Comparison of ENCODE assay signal across 8 cellular contexts in the genomic region with DNA sequence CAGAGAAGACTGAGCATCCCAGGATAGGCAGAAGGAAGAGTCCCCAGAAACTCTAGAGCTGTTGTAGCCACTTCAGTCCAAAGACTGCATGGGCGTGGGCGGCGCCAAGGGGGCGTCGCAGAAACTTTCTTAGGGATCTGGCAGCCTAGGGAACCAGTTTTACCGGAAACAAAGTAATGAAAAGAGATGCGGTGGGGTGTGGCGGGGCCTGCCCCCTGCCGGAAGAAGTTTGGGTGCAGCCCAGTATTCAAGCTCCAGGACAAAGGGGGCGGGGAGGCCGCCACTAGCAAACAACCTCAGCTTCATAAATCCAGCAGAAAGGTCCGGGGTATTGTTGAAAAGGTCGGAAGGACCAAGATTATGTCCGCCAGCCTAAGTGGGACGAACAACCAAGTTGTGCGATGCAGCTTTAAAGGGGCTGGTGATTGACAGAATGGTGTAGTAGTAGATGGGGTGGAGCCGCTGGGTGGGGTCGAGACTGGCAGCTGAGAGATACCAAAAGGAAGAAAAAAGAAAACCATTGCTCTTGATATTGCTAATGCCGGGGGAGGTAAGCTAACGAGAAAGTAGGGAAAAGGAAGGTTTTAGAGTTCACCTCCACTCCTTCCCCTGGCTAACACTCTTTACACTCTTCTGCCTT.
DNase-seq lines count a peak whose midpoint lies in the region; ATAC-seq and TF ChIP-seq lines count a peak whose summit lies in the region.

No MANE protein-coding gene starts in this region.

- H3K4me3 Mint-ChIP-seq in activated T-helper 1 cell treated with anti-CD3 and anti-CD28 coated beads, Interleukin-12 subunit alpha, Interleukin-12 subunit beta, Interleukin-2, Interleukin-4 antibody, amounts not matched to agents 30 ng/mL and 10 ng/mL and 1 ng/mL, durations not matched to agents 14 hours and 24 hours and 36 hours = peak overlapping the region; percentile 85
- H3K4me3 Mint-ChIP-seq in glutamatergic neuron (ENCODE audit: unreplicated experiment) = peak overlapping the region; percentile 94

- no peaks in the 10 kb centered on the region for H3K9me3 Mint-ChIP-seq in activated T-helper 1 cell treated with anti-CD3 and anti-CD28 coated beads, Interleukin-12 subunit alpha, Interleukin-12 subunit beta, Interleukin-2, Interleukin-4 antibody, amounts not matched to agents 30 ng/mL and 10 ng/mL and 1 ng/mL, durations not matched to agents 14 hours and 24 hours and 36 hours
- H3K9me3 Mint-ChIP-seq in glutamatergic neuron (ENCODE audit: unreplicated experiment) = peaks cover 6% of the 10 kb centered on the region

- peak; percentile 76 for ATAC-seq in HG02885 (IDR thresholded peaks at IDR 0.05; ENCODE audit: poor library complexity, unreplicated experiment)

- intact Hi-C loops in activated T-helper 1 cell treated with anti-CD3 and anti-CD28 coated beads, Interleukin-12 subunit alpha, Interleukin-12 subunit beta, Interleukin-2, Interleukin-4 antibody, amounts not matched to agents 30 ng/mL and 10 ng/mL and 1 ng/mL, durations not matched to agents 14 hours and 24 hours and 36 hours (cut with micrococcal nuclease) = loop anchor here (1.0 to 5.0 kb wide), 5 partner anchors 191 to 906 kb away; a partner anchor contains a TSS

- DNase-seq in SIG-M5 treated with dmso at 0.1 percent for 504 hours (lab: John Stamatoyannopoulos, UW; ENCODE audit: unreplicated experiment) (peak; percentile 24), SIG-M5 (lab: John Stamatoyannopoulos, UW) (no peak), NOMO-1 treated with DMSO at 0.1 percent for 48 hours (lab: John Stamatoyannopoulos, UW; ENCODE audit: unreplicated experiment) (peak; percentile 54), glutamatergic neuron (peak; percentile 60), pons (ENCODE audit: low spot score) (peak; percentile 32), NCI-H2107 treated with DMSO at 0.1 percent for 48 hours (lab: John Stamatoyannopoulos, UW; ENCODE audit: unreplicated experiment) (no peak)
- DNase-seq in activated T-helper 1 cell treated with anti-CD3 and anti-CD28 coated beads, Interleukin-12 subunit alpha, Interleukin-12 subunit beta, Interleukin-2, Interleukin-4 antibody, amounts not matched to agents 30 ng/mL and 10 ng/mL and 1 ng/mL, durations not matched to agents 14 hours and 24 hours and 36 hours (ENCODE audit: low spot score) = peak; percentile 33

- peaks cover 4% of the 10 kb centered on the region for H3K36me3 Mint-ChIP-seq in activated T-helper 1 cell treated with anti-CD3 and anti-CD28 coated beads, Interleukin-12 subunit alpha, Interleukin-12 subunit beta, Interleukin-2, Interleukin-4 antibody, amounts not matched to agents 30 ng/mL and 10 ng/mL and 1 ng/mL, durations not matched to agents 14 hours and 24 hours and 36 hours (ENCODE audit: low read depth)
- no peaks in the 10 kb centered on the region for H3K36me3 Mint-ChIP-seq in glutamatergic neuron (ENCODE audit: unreplicated experiment)

- peak; percentile 62 for TF ChIP-seq CTCF in glutamatergic neuron (IDR thresholded peaks at IDR 0.05; ENCODE audit: partially characterized antibody, unreplicated experiment)

- H3K27ac Mint-ChIP-seq in activated T-helper 1 cell treated with anti-CD3 and anti-CD28 coated beads, Interleukin-12 subunit alpha, Interleukin-12 subunit beta, Interleukin-2, Interleukin-4 antibody, amounts not matched to agents 30 ng/mL and 10 ng/mL and 1 ng/mL, durations not matched to agents 14 hours and 24 hours and 36 hours = peak overlapping the region; percentile 92
- H3K27ac Mint-ChIP-seq in glutamatergic neuron (ENCODE audit: unreplicated experiment) = peak overlapping the region; percentile 92

- H3K27me3 Mint-ChIP-seq in activated T-helper 1 cell treated with anti-CD3 and anti-CD28 coated beads, Interleukin-12 subunit alpha, Interleukin-12 subunit beta, Interleukin-2, Interleukin-4 antibody, amounts not matched to agents 30 ng/mL and 10 ng/mL and 1 ng/mL, durations not matched to agents 14 hours and 24 hours and 36 hours (ENCODE audit: insufficient read depth) = no peaks in the 10 kb centered on the region
- no peaks in the 10 kb centered on the region for H3K27me3 Mint-ChIP-seq in glutamatergic neuron (ENCODE audit: unreplicated experiment)

- H3K4me1 Mint-ChIP-seq in activated T-helper 1 cell treated with anti-CD3 and anti-CD28 coated beads, Interleukin-12 subunit alpha, Interleukin-12 subunit beta, Interleukin-2, Interleukin-4 antibody, amounts not matched to agents 30 ng/mL and 10 ng/mL and 1 ng/mL, durations not matched to agents 14 hours and 24 hours and 36 hours (ENCODE audit: low read depth) = peaks cover 31% of the 10 kb centered on the region
- peaks cover 4% of the 10 kb centered on the region for H3K4me1 Mint-ChIP-seq in glutamatergic neuron (ENCODE audit: low read depth, unreplicated experiment)

Comparison
In these comparisons a context has a peak if more than half of its experiments do, and no peak if none do; other contexts are left out.
1. DNase-seq: peak in SIG-M5 treated with dmso at 0.1 percent for 504 hours (single experiment), NOMO-1 treated with DMSO at 0.1 percent for 48 hours (single experiment), activated T-helper 1 cell treated with anti-CD3 and anti-CD28 coated beads, Interleukin-12 subunit alpha, Interleukin-12 subunit beta, Interleukin-2, Interleukin-4 antibody, amounts not matched to agents 30 ng/mL and 10 ng/mL and 1 ng/mL, durations not matched to agents 14 hours and 24 hours and 36 hours (single experiment), glutamatergic neuron (single experiment) and pons (single experiment); none in SIG-M5 (single experiment) and NCI-H2107 treated with DMSO at 0.1 percent for 48 hours (single experiment).